In the genomic region with DNA sequence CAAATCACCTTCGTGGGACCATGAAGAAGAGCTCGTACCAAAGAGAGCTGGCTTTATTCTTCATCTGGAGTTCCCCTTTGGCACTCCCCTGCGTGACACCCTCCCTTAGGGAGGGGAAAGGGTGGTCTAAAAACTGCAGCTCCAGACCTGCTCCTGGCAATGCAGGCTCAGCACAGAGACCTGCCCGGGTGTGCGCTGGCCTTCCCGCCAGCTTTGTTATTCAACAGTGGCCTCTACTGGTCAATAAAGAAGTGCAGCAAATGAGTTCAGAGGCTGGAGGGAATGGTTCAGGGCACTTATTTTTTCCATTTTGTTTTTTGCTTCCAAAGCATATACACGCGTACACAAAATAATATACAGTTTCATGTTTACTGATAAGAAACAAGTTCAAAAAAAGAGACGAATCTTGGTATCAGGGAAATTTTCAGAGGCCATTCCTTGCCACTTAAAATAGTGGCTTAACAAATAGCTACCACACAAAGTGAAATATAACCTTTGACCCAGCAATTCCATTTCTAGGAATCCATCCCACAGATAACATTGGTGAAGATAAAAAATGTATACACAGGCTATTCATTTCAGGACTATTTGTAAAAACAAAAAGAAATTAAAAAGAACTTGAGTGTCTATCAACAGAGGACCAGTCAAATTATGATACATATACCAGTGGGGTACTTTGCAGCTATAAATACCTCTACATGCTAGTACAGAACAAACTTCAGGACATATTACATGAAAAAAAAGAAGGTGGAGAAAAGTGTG, we compare ENCODE assay signal across 8 cellular contexts. TPM values are rescaled to one million over a fixed set of nuclear protein-coding genes. Genes with fewer than 3 reads are reported as not detected.
DNase-seq lines count a peak whose midpoint lies in the region; ATAC-seq, FAIRE-seq and TF ChIP-seq lines count a peak whose summit lies in the region.

No MANE protein-coding gene starts in this region.

- in situ Hi-C loops in transverse colon (cut with MboI; ENCODE audit: low pct_ligation_motif_present in 1 of 4, low pct_unique_long_range_greater_than_20kb in 1 of 4, low sequenced_read_pairs in 3 of 4): loop anchor here (5.0 to 25.0 kb wide), 4 partner anchors 279 to 289 kb away; no protein-coding TSS in a partner anchor

- intact Hi-C loops in transverse colon (cut with DNase I; ENCODE audit: low total_unique reads): no loop called here

- H3K36me3 ChIP-seq in transverse colon: no peaks in the 10 kb centered on the region

- H3K4me1 ChIP-seq in transverse colon: peaks cover 3 to 24% (median 10%) of the 10 kb centered on the region in 4 donors

- H3K4me3 Mint-ChIP-seq in endothelial cell (ENCODE audit: unreplicated experiment): no peak overlapping the region

- no peak overlapping the region for H3K4me3 ChIP-seq in transverse colon

- peak; percentile 64 for ATAC-seq in HG03135 (IDR thresholded peaks at IDR 0.05; ENCODE audit: unreplicated experiment)
- ATAC-seq in HG03280 (IDR thresholded peaks at IDR 0.05; ENCODE audit: unreplicated experiment): no peak

- H3K9me3 ChIP-seq in transverse colon: no peaks in the 10 kb centered on the region

- H3K27me3 Mint-ChIP-seq in endothelial cell (ENCODE audit: unreplicated experiment): no peaks in the 10 kb centered on the region

- H3K27ac Mint-ChIP-seq in endothelial cell (ENCODE audit: unreplicated experiment): no peak overlapping the region

- 11 to 21% methylated on average over 6 to 9 of the region's 9 CpGs for WGBS in transverse colon (ENCODE audit: low coverage in 1 of 2), 2 donors

- DNase-seq in NCI-H510A (lab: John Stamatoyannopoulos, UW) (peak; percentile 16), endothelial cell (ENCODE audit: low spot score) (peak; percentile 55), midbrain (lab: John Stamatoyannopoulos, UW) (peak; percentile 56), transverse colon (peak; percentile 47)
- DNase-seq in activated CD4-positive, alpha-beta T cell treated with anti-CD3 and anti-CD28 coated beads, Interleukin-2, amount 50 U/mL, for 1 hour: peak; percentile 46

- H3K27me3 ChIP-seq in transverse colon: no peaks in the 10 kb centered on the region

- no peak for TF ChIP-seq POLR2A in transverse colon (IDR thresholded peaks at IDR 0.05)

- no peak for TF ChIP-seq EP300 in transverse colon (IDR thresholded peaks at IDR 0.05; ENCODE audit: low read depth)

- no peaks in the 10 kb centered on the region for H3K4me1 Mint-ChIP-seq in endothelial cell (ENCODE audit: unreplicated experiment)

- H3K27ac ChIP-seq in transverse colon: peak overlapping the region in 1 of 4 donors; percentile 17

- FAIRE-seq in G401.6 (lab: Jason Lieb, UNC): peak; percentile 59

- H3K36me3 Mint-ChIP-seq in endothelial cell (ENCODE audit: low read depth, unreplicated experiment): no peaks in the 10 kb centered on the region

- no peaks in the 10 kb centered on the region for H3K9me3 Mint-ChIP-seq in endothelial cell (ENCODE audit: unreplicated experiment)

- TF ChIP-seq CTCF in endothelial cell (IDR thresholded peaks at IDR 0.05; ENCODE audit: unreplicated experiment) (peak; percentile 72), transverse colon (IDR thresholded peaks at IDR 0.05) (peak; percentile 77 to 79 (median 77))

RNA-seq across cellular contexts. Expression of a gene that starts 8.2 kb away (rescaled TPM):
- total RNA-seq in endothelial cell (ENCODE audit: unreplicated experiment) (49.6 TPM), transverse colon (10 to 100 TPM; 40.8 to 78.0 (median 60.5) TPM)

RNA-seq across cellular contexts. Expression of a gene that starts 24.4 kb away (rescaled TPM):
- total RNA-seq in endothelial cell (ENCODE audit: unreplicated experiment) (69.0 TPM), transverse colon (10 to 100 TPM; 18.3 to 56.7 (median 38.1) TPM)
